1 cellular context compared by ENCODE assay signal in genomic region chr14:89386214-89386886, GRCh38.
A peak's percentile ranks its signal among the peaks of the same experiment; 100 is the strongest.
TF ChIP-seq lines count a peak whose summit lies in the region.

No MANE protein-coding gene starts in this region.

TF ChIP-seq in HepG2, 621 proteins besides CTCF, POLR2A, EP300 and RAD21 (continued from another document and continues in another):
- TF ChIP-seq, protein P1, sequence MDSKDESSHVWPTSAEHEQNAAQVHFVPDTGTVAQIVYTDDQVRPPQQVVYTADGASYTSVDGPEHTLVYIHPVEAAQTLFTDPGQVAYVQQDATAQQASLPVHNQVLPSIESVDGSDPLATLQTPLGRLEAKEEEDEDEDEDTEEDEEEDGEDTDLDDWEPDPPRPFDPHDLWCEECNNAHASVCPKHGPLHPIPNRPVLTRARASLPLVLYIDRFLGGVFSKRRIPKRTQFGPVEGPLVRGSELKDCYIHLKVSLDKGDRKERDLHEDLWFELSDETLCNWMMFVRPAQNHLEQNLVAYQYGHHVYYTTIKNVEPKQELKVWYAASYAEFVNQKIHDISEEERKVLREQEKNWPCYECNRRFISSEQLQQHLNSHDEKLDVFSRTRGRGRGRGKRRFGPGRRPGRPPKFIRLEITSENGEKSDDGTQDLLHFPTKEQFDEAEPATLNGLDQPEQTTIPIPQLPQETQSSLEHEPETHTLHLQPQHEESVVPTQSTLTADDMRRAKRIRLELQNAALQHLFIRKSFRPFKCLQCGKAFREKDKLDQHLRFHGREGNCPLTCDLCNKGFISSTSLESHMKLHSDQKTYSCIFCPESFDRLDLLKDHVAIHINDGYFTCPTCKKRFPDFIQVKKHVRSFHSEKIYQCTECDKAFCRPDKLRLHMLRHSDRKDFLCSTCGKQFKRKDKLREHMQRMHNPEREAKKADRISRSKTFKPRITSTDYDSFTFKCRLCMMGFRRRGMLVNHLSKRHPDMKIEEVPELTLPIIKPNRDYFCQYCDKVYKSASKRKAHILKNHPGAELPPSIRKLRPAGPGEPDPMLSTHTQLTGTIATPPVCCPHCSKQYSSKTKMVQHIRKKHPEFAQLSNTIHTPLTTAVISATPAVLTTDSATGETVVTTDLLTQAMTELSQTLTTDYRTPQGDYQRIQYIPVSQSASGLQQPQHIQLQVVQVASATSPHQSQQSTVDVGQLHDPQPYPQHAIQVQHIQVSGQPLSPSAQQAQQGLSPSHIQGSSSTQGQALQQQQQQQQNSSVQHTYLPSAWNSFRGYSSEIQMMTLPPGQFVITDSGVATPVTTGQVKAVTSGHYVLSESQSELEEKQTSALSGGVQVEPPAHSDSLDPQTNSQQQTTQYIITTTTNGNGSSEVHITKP (CRISPR knock-in tag; IDR thresholded peaks at IDR 0.05; ENCODE audit: low read depth) = no peak
- TF ChIP-seq ZMAT3 (CRISPR knock-in tag; conservative IDR thresholded peaks at IDR 0.05) = no peak
- no peak for TF ChIP-seq FOXM1 (CRISPR knock-in tag; IDR thresholded peaks at IDR 0.05)
- TF ChIP-seq ZNF564 (CRISPR knock-in tag; IDR thresholded peaks at IDR 0.05) = peak; percentile 92
- TF ChIP-seq SETDB1 (CRISPR knock-in tag; IDR thresholded peaks at IDR 0.05; ENCODE audit: borderline replicate concordance) = no peak
- peak; percentile 58; the same call in 1 of the 2 replicates for TF ChIP-seq ZBTB38 (CRISPR knock-in tag; IDR thresholded peaks at IDR 0.05)
- TF ChIP-seq, protein P2, sequence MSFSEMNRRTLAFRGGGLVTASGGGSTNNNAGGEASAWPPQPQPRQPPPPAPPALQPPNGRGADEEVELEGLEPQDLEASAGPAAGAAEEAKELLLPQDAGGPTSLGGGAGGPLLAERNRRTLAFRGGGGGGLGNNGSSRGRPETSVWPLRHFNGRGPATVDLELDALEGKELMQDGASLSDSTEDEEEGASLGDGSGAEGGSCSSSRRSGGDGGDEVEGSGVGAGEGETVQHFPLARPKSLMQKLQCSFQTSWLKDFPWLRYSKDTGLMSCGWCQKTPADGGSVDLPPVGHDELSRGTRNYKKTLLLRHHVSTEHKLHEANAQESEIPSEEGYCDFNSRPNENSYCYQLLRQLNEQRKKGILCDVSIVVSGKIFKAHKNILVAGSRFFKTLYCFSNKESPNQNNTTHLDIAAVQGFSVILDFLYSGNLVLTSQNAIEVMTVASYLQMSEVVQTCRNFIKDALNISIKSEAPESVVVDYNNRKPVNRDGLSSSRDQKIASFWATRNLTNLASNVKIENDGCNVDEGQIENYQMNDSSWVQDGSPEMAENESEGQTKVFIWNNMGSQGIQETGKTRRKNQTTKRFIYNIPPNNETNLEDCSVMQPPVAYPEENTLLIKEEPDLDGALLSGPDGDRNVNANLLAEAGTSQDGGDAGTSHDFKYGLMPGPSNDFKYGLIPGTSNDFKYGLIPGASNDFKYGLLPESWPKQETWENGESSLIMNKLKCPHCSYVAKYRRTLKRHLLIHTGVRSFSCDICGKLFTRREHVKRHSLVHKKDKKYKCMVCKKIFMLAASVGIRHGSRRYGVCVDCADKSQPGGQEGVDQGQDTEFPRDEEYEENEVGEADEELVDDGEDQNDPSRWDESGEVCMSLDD (CRISPR knock-in tag; IDR thresholded peaks at IDR 0.05; ENCODE audit: borderline replicate concordance) = no peak
- no peak for TF ChIP-seq ATF3 (CRISPR knock-in tag; IDR thresholded peaks at IDR 0.05)
- no peak for TF ChIP-seq ZNF333 (CRISPR knock-in tag; IDR thresholded peaks at IDR 0.05; ENCODE audit: borderline replicate concordance)
- no peak for TF ChIP-seq EEA1 (CRISPR knock-in tag; IDR thresholded peaks at IDR 0.05; ENCODE audit: borderline replicate concordance)
- TF ChIP-seq KAT7 (CRISPR knock-in tag; IDR thresholded peaks at IDR 0.05; ENCODE audit: borderline replicate concordance) = 0 out of 2 replicates have a peak, but pooled peaks have one; percentile 30
- TF ChIP-seq, protein P3, sequence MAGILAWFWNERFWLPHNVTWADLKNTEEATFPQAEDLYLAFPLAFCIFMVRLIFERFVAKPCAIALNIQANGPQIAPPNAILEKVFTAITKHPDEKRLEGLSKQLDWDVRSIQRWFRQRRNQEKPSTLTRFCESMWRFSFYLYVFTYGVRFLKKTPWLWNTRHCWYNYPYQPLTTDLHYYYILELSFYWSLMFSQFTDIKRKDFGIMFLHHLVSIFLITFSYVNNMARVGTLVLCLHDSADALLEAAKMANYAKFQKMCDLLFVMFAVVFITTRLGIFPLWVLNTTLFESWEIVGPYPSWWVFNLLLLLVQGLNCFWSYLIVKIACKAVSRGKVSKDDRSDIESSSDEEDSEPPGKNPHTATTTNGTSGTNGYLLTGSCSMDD (CRISPR knock-in tag; IDR thresholded peaks at IDR 0.05) = no peak
- no peak for TF ChIP-seq TOE1 (CRISPR knock-in tag; IDR thresholded peaks at IDR 0.05)
- no peak for TF ChIP-seq ZNF468 (CRISPR knock-in tag; IDR thresholded peaks at IDR 0.05)
- TF ChIP-seq, protein P4, sequence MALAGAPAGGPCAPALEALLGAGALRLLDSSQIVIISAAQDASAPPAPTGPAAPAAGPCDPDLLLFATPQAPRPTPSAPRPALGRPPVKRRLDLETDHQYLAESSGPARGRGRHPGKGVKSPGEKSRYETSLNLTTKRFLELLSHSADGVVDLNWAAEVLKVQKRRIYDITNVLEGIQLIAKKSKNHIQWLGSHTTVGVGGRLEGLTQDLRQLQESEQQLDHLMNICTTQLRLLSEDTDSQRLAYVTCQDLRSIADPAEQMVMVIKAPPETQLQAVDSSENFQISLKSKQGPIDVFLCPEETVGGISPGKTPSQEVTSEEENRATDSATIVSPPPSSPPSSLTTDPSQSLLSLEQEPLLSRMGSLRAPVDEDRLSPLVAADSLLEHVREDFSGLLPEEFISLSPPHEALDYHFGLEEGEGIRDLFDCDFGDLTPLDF (CRISPR knock-in tag; IDR thresholded peaks at IDR 0.05) = no peak
- no peak for TF ChIP-seq NFKBIZ (CRISPR knock-in tag; IDR thresholded peaks at IDR 0.05)
- no peak for TF ChIP-seq BRF2 (CRISPR knock-in tag; IDR thresholded peaks at IDR 0.05)
- TF ChIP-seq RCOR2 (CRISPR knock-in tag; IDR thresholded peaks at IDR 0.05) = no peak
- no peak for TF ChIP-seq ONECUT2 (CRISPR knock-in tag; IDR thresholded peaks at IDR 0.05)
- no peak for TF ChIP-seq DRAP1 (CRISPR knock-in tag; IDR thresholded peaks at IDR 0.05)
- TF ChIP-seq ZSCAN29 (CRISPR knock-in tag; conservative IDR thresholded peaks at IDR 0.05) = no peak
- TF ChIP-seq ZSCAN31 (CRISPR knock-in tag; IDR thresholded peaks at IDR 0.05; ENCODE audit: low read depth) = no peak
- TF ChIP-seq, protein P5, sequence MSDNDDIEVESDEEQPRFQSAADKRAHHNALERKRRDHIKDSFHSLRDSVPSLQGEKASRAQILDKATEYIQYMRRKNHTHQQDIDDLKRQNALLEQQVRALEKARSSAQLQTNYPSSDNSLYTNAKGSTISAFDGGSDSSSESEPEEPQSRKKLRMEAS (IDR thresholded peaks at IDR 0.05) = no peak
- TF ChIP-seq KMT2B (CRISPR knock-in tag; IDR thresholded peaks at IDR 0.05) = no peak
- no peak for TF ChIP-seq SP140L (CRISPR knock-in tag; IDR thresholded peaks at IDR 0.05; ENCODE audit: borderline replicate concordance)
- no peak for TF ChIP-seq CREB3 (CRISPR knock-in tag; IDR thresholded peaks at IDR 0.05)
- TF ChIP-seq, protein P6, sequence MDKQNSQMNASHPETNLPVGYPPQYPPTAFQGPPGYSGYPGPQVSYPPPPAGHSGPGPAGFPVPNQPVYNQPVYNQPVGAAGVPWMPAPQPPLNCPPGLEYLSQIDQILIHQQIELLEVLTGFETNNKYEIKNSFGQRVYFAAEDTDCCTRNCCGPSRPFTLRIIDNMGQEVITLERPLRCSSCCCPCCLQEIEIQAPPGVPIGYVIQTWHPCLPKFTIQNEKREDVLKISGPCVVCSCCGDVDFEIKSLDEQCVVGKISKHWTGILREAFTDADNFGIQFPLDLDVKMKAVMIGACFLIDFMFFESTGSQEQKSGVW (CRISPR knock-in tag; IDR thresholded peaks at IDR 0.05; ENCODE audit: borderline replicate concordance) = no peak
- 0 out of 2 replicates have a peak, but pooled peaks have one; percentile 15 for TF ChIP-seq HOXA3 (CRISPR knock-in tag; IDR thresholded peaks at IDR 0.05)
- no peak for TF ChIP-seq ZNF10 (CRISPR knock-in tag; IDR thresholded peaks at IDR 0.05; ENCODE audit: borderline replicate concordance, low read depth)
- TF ChIP-seq ZNF841 (CRISPR knock-in tag; IDR thresholded peaks at IDR 0.05; ENCODE audit: borderline replicate concordance) = no peak
- TF ChIP-seq ZNF788 (CRISPR knock-in tag; IDR thresholded peaks at IDR 0.05; ENCODE audit: borderline replicate concordance) = no peak
- TF ChIP-seq ATF2 (CRISPR knock-in tag; IDR thresholded peaks at IDR 0.05) = no peak
- no peak for TF ChIP-seq MYC (CRISPR knock-in tag; IDR thresholded peaks at IDR 0.05; ENCODE audit: borderline replicate concordance)
- TF ChIP-seq ZNF350 (CRISPR knock-in tag; IDR thresholded peaks at IDR 0.05; ENCODE audit: borderline replicate concordance, low read depth) = no peak
- TF ChIP-seq POLR2AphosphoS5 (IDR thresholded peaks at IDR 0.05; ENCODE audit: low read depth, low read length) = no peak
- TF ChIP-seq MTERF4 (CRISPR knock-in tag; IDR thresholded peaks at IDR 0.05) = no peak
- TF ChIP-seq SALL1 (CRISPR knock-in tag; IDR thresholded peaks at IDR 0.05) = peak; percentile 30; the same call in 1 of the 2 replicates
- TF ChIP-seq ZNF180 (CRISPR knock-in tag; IDR thresholded peaks at IDR 0.05; ENCODE audit: borderline replicate concordance, low read depth) = no peak
- TF ChIP-seq ZFX (CRISPR knock-in tag; IDR thresholded peaks at IDR 0.05; ENCODE audit: low read depth) = no peak
- no peak for TF ChIP-seq ZNF597 (CRISPR knock-in tag; IDR thresholded peaks at IDR 0.05)
- TF ChIP-seq JUND (CRISPR knock-in tag; IDR thresholded peaks at IDR 0.05) = no peak
- no peak for TF ChIP-seq ZNF550 (CRISPR knock-in tag; IDR thresholded peaks at IDR 0.05; ENCODE audit: borderline replicate concordance)
- no peak for TF ChIP-seq PLRG1 (conservative IDR thresholded peaks at IDR 0.05)
- no peak for TF ChIP-seq FLYWCH1 (CRISPR knock-in tag; IDR thresholded peaks at IDR 0.05)
- TF ChIP-seq, protein P7, sequence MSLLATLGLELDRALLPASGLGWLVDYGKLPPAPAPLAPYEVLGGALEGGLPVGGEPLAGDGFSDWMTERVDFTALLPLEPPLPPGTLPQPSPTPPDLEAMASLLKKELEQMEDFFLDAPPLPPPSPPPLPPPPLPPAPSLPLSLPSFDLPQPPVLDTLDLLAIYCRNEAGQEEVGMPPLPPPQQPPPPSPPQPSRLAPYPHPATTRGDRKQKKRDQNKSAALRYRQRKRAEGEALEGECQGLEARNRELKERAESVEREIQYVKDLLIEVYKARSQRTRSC (CRISPR knock-in tag; IDR thresholded peaks at IDR 0.05; ENCODE audit: low read depth) = no peak
- TF ChIP-seq RBM22 (optimal IDR thresholded peaks at IDR 0.05; ENCODE audit: low read length) = peak; percentile 14
- no peak for TF ChIP-seq ZNF549 (CRISPR knock-in tag; IDR thresholded peaks at IDR 0.05)
- TF ChIP-seq FOSL2 (CRISPR knock-in tag; IDR thresholded peaks at IDR 0.05) = 0 out of 2 replicates have a peak, but pooled peaks have one; percentile 10
- TF ChIP-seq, protein P8, sequence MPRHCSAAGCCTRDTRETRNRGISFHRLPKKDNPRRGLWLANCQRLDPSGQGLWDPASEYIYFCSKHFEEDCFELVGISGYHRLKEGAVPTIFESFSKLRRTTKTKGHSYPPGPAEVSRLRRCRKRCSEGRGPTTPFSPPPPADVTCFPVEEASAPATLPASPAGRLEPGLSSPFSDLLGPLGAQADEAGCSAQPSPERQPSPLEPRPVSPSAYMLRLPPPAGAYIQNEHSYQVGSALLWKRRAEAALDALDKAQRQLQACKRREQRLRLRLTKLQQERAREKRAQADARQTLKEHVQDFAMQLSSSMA (CRISPR knock-in tag; IDR thresholded peaks at IDR 0.05) = no peak
